Comparison of ENCODE assay signal across 8 cellular contexts in genomic region chr10:30705086-30705624, GRCh38.
DNase-seq lines count a peak whose midpoint lies in the region; ATAC-seq and TF ChIP-seq lines count a peak whose summit lies in the region.

No MANE protein-coding gene starts in this region.

- H3K36me3 ChIP-seq in SK-N-SH (replicated peaks in 1 of 2; ENCODE audit: control insufficient read depth in 1 of 2, insufficient read depth in 2 of 2, low read length in 1 of 2) (no peaks in the 10 kb centered on the region), heart right ventricle (no peaks in the 10 kb centered on the region)

- H2AFZ ChIP-seq in SK-N-SH (ENCODE audit: low read depth) = no peak overlapping the region

- no peak for TF ChIP-seq CTCF in foreskin fibroblast (IDR thresholded peaks at IDR 0.05; ENCODE audit: low read depth, low read length)
- TF ChIP-seq CTCF in SK-N-SH (IDR thresholded peaks at IDR 0.05) = no peak
- no peak for TF ChIP-seq CTCF in heart right ventricle (IDR thresholded peaks at IDR 0.05)

- TF ChIP-seq EP300 in SK-N-SH (IDR thresholded peaks at IDR 0.05; ENCODE audit: borderline replicate concordance in 1 of 2, low read depth in 1 of 2, low read length in 1 of 2) = no peak

- H3K27ac ChIP-seq in SK-N-SH (ENCODE audit: low read depth in 2 of 2, low read length in 1 of 2) = no peak overlapping the region
- H3K27ac ChIP-seq in heart right ventricle = peak overlapping the region in 1 of 10 donors; percentile 77

- H3K27me3 ChIP-seq in SK-N-SH (ENCODE audit: insufficient read depth) (no peaks in the 10 kb centered on the region), heart right ventricle (no peaks in the 10 kb centered on the region)

- peak; percentile 27 to 67 for DNase-seq in NCI-H2081 (lab: John Stamatoyannopoulos, UW)
- DNase-seq in left kidney (ENCODE audit: low read depth, low spot score) = peak; percentile 28
- DNase-seq in foreskin fibroblast = no peak
- DNase-seq in SK-N-SH = no peak
- no peak for DNase-seq in cerebellum (ENCODE audit: low spot score)
- DNase-seq in heart right ventricle = no peak

- H4K20me1 ChIP-seq in SK-N-SH (ENCODE audit: insufficient read depth) = no peaks in the 10 kb centered on the region

- no peak for TF ChIP-seq RAD21 in SK-N-SH (IDR thresholded peaks at IDR 0.05; ENCODE audit: low read length)

- H3K9me2 ChIP-seq in SK-N-SH = no peaks in the 10 kb centered on the region

- H3K9me3 ChIP-seq in SK-N-SH = no peaks in the 10 kb centered on the region
- no peaks in the 10 kb centered on the region for H3K9me3 ChIP-seq in heart right ventricle

- ATAC-seq in GM18520 (IDR thresholded peaks at IDR 0.05; ENCODE audit: unreplicated experiment) = peak; percentile 44
- peak; percentile 43 for ATAC-seq in GM21737 (IDR thresholded peaks at IDR 0.05; ENCODE audit: unreplicated experiment)
- no peak for ATAC-seq in heart right ventricle

- H3K9ac ChIP-seq in SK-N-SH = no peak overlapping the region

- intact Hi-C loops in heart right ventricle (cut with DNase I) = no loop called here

- H3F3A ChIP-seq in SK-N-SH (replicated peaks; ENCODE audit: insufficient read depth) = no peaks in the 10 kb centered on the region

- 57% methylated on average over 9 of the region's 9 CpGs for WGBS in SK-N-SH (ENCODE audit: low lambda C conversion rate)
- WGBS in heart right ventricle, 2 donors = 37 to 39% methylated on average over 9 of the region's 9 CpGs

- POLR2A ChIA-PET in SK-N-SH (lab: Yijun Ruan, JAX) = no interaction called here

- H3K4me2 ChIP-seq in SK-N-SH = no peak overlapping the region

- H3K4me3 ChIP-seq in foreskin fibroblast (ENCODE audit: low read depth in 1 of 2, low read length in 2 of 2) (no peak overlapping the region), SK-N-SH (ENCODE audit: low read depth in 2 of 2, low read length in 1 of 2) (no peak overlapping the region), heart right ventricle (peak overlapping the region in 1 of 10 donors; percentile 36)

- H3K79me2 ChIP-seq in SK-N-SH (ENCODE audit: insufficient read depth) = no peaks in the 10 kb centered on the region

- H3K4me1 ChIP-seq in SK-N-SH (ENCODE audit: control insufficient read depth in 1 of 2, insufficient read depth in 2 of 2, low read depth in 1 of 2, low read length in 1 of 2) (peaks cover 6 to 16% of the 10 kb centered on the region in 2 experiments; a peak in 3 of 4 replicates), heart right ventricle (peaks cover 0 to 27% (median 0%) of the 10 kb centered on the region in 9 donors)

- CTCF ChIA-PET in SK-N-SH (lab: Yijun Ruan, JAX) = interaction anchor here (0.8 to 1.9 kb wide), 2 partner anchors 17 to 65 kb away, joined by 3 to 4 read pairs; no protein-coding TSS in a partner anchor

TF ChIP-seq in SK-N-SH, 30 proteins besides CTCF, POLR2A, EP300 and RAD21:
- TF ChIP-seq RFX5 (IDR thresholded peaks at IDR 0.05; ENCODE audit: low read length) = no peak
- TF ChIP-seq POLR2AphosphoS5 (IDR thresholded peaks at IDR 0.05; ENCODE audit: low read depth, low read length) = no peak
- no peak for TF ChIP-seq PBX3 (IDR thresholded peaks at IDR 0.05)
- TF ChIP-seq FOSL2 (IDR thresholded peaks at IDR 0.05; ENCODE audit: borderline replicate concordance, low read depth) = no peak
- TF ChIP-seq CHD2 (IDR thresholded peaks at IDR 0.05; ENCODE audit: low read length, partially characterized antibody) = no peak
- no peak for TF ChIP-seq USF2 (IDR thresholded peaks at IDR 0.05; ENCODE audit: borderline replicate concordance, low read depth, low read length)
- TF ChIP-seq ELF1 (IDR thresholded peaks at IDR 0.05) = no peak
- no peak for TF ChIP-seq NRF1 (IDR thresholded peaks at IDR 0.05; ENCODE audit: low read depth, low read length)
- no peak for TF ChIP-seq IRF3 (IDR thresholded peaks at IDR 0.05; ENCODE audit: low read depth, low read length)
- TF ChIP-seq SMC3 (IDR thresholded peaks at IDR 0.05; ENCODE audit: low read depth, low read length) = no peak
- TF ChIP-seq JUND (IDR thresholded peaks at IDR 0.05) = no peak
- TF ChIP-seq YY1 (IDR thresholded peaks at IDR 0.05; ENCODE audit: low read depth) = no peak
- no peak for TF ChIP-seq TEAD4 (IDR thresholded peaks at IDR 0.05; ENCODE audit: borderline replicate concordance, insufficient read depth)
- TF ChIP-seq RXRA (IDR thresholded peaks at IDR 0.05; ENCODE audit: borderline replicate concordance, low read depth) = no peak
- TF ChIP-seq MAX (IDR thresholded peaks at IDR 0.05; ENCODE audit: low read depth) = no peak
- TF ChIP-seq NFIC (IDR thresholded peaks at IDR 0.05; ENCODE audit: borderline replicate concordance) = no peak

Comparison
In these comparisons a context has a peak if more than half of its experiments do, and no peak if none do; other contexts are left out.
1. ATAC-seq: peak in GM18520 (single experiment) and GM21737 (single experiment); none in heart right ventricle (0 of 8).
2. DNase-seq: peak in NCI-H2081 (2 of 2) and left kidney (single experiment); none in foreskin fibroblast (0 of 2), SK-N-SH (single experiment), cerebellum (single experiment) and heart right ventricle (0 of 2).